Comparison of ENCODE assay signal across 27 cellular contexts in genomic region chrX:10507181-10507580, GRCh38.
DNase-seq lines count a peak whose midpoint lies in the region; ATAC-seq, FAIRE-seq and TF ChIP-seq lines count a peak whose summit lies in the region.
"Had no signal": no experiment of that assay in that cellular context is flagged by ENCODE, and none has a peak within 500 bp of the region (broad histone marks: within the 10 kb centered on the region; RNA-seq: fewer than 3 reads in every experiment).

No MANE protein-coding gene starts in this region.

- peak overlapping the region; percentile 31 for H3K9ac ChIP-seq in astrocyte (ENCODE audit: low read length)
- H3K9ac ChIP-seq: parathyroid adenoma had no signal

- DNase-seq in AG10803 (ENCODE audit: low read depth) (peak; percentile 69), HT1080 (ENCODE audit: low read depth) (peak; percentile 72), astrocyte (ENCODE audit: low read depth) (peak; percentile 73), iris pigment epithelial cell (ENCODE audit: low read depth) (peak; percentile 35), pancreas (no peak), SHP77 (lab: John Stamatoyannopoulos, UW) (no peak), sigmoid colon (no peak), globus pallidus (ENCODE audit: low spot score) (no peak)
- DNase-seq: activated B cell treated with CpG ODN at 0.5 μM for 24 hours; activated CD8-positive, alpha-beta T cell treated with anti-CD3 and anti-CD28 coated beads for 36 hours; activated gamma-delta T cell; activated naive CD8-positive, alpha-beta T cell treated with anti-CD3 and anti-CD28 coated beads, Interleukin-2, amount 50 U/mL, for 24 hours; activated T-cell treated with anti-CD3 and anti-CD28 coated beads for 4 hours; colonic mucosa; DMS 273 treated with DMSO at 0.1 percent for 48 hours; GF-D8; head of caudate nucleus; Karpas-422; left colon; NCI-H1105 treated with DMSO at 0.1 percent for 48 hours; NCI-H446 treated with DMSO at 0.1 percent for 48 hours; Peyer's patch; right lobe of liver had no signal

- ATAC-seq in pancreas = no peak
- ATAC-seq: activated CD8-positive, alpha-beta T cell treated with anti-CD3 and anti-CD28 coated beads for 36 hours; activated naive CD8-positive, alpha-beta T cell treated with anti-CD3 and anti-CD28 coated beads, Interleukin-2, amount 50 U/mL, for 24 hours; left colon; right lobe of liver had no signal

- H3K79me2 ChIP-seq in astrocyte (ENCODE audit: insufficient read depth, low read length) = no peaks in the 10 kb centered on the region
- H3K79me2 ChIP-seq: parathyroid adenoma had no signal

- peaks cover 23% of the 10 kb centered on the region for H3K4me1 Mint-ChIP-seq in astrocyte (ENCODE audit: low read depth, unreplicated experiment)
- H3K4me1 Mint-ChIP-seq: activated B cell treated with CpG ODN at 0.5 μM for 24 hours; activated naive CD8-positive, alpha-beta T cell treated with anti-CD3 and anti-CD28 coated beads, Interleukin-2, amount 50 U/mL, for 24 hours had no signal

- peaks cover 3% of the 10 kb centered on the region for H3K36me3 Mint-ChIP-seq in astrocyte (ENCODE audit: low read depth, unreplicated experiment)

- TF ChIP-seq CTCF in AG10803 (conservative IDR thresholded peaks at IDR 0.05; ENCODE audit: low read length) (no peak), astrocyte (IDR thresholded peaks at IDR 0.05; ENCODE audit: insufficient read depth, low read depth, low read length) (no peak), pancreas (IDR thresholded peaks at IDR 0.05) (no peak), sigmoid colon (IDR thresholded peaks at IDR 0.05) (no peak)

- no peaks in the 10 kb centered on the region for H3K9me3 Mint-ChIP-seq in astrocyte (ENCODE audit: unreplicated experiment)
- H3K9me3 Mint-ChIP-seq: activated B cell treated with CpG ODN at 0.5 μM for 24 hours; activated CD8-positive, alpha-beta T cell treated with anti-CD3 and anti-CD28 coated beads for 36 hours; activated naive CD8-positive, alpha-beta T cell treated with anti-CD3 and anti-CD28 coated beads, Interleukin-2, amount 50 U/mL, for 24 hours; nephron had no signal

- intact Hi-C loops in pancreas (cut with DNase I) (no loop called here), sigmoid colon (cut with DNase I) (loop anchor here (10.0 kb wide), 1 partner anchor 108 kb away; no protein-coding TSS in a partner anchor)

- no peaks in the 10 kb centered on the region for H4K20me1 ChIP-seq in astrocyte (ENCODE audit: insufficient read depth, low read length)

- H3K27ac Mint-ChIP-seq in astrocyte (ENCODE audit: unreplicated experiment) = peak overlapping the region; percentile 71
- H3K27ac Mint-ChIP-seq: activated B cell treated with CpG ODN at 0.5 μM for 24 hours; activated CD8-positive, alpha-beta T cell treated with anti-CD3 and anti-CD28 coated beads for 36 hours; activated naive CD8-positive, alpha-beta T cell treated with anti-CD3 and anti-CD28 coated beads, Interleukin-2, amount 50 U/mL, for 24 hours had no signal

- H3K27me3 ChIP-seq in astrocyte (ENCODE audit: insufficient read depth, low read length) (no peaks in the 10 kb centered on the region), pancreas (peaks cover 0 to 5% (median 0%) of the 10 kb centered on the region in 4 donors), sigmoid colon (no peaks in the 10 kb centered on the region)
- H3K27me3 ChIP-seq: colonic mucosa, Peyer's patch, right lobe of liver had no signal

- no peak overlapping the region for H3K4me3 Mint-ChIP-seq in astrocyte (ENCODE audit: unreplicated experiment)
- H3K4me3 Mint-ChIP-seq: activated B cell treated with CpG ODN at 0.5 μM for 24 hours; activated CD8-positive, alpha-beta T cell treated with anti-CD3 and anti-CD28 coated beads for 36 hours; activated naive CD8-positive, alpha-beta T cell treated with anti-CD3 and anti-CD28 coated beads, Interleukin-2, amount 50 U/mL, for 24 hours; mesothelial cell of epicardium; nephron had no signal

- peak overlapping the region; percentile 55 for H3K4me2 ChIP-seq in astrocyte (ENCODE audit: low read length)

- no peak overlapping the region for H2AFZ ChIP-seq in astrocyte (ENCODE audit: low read depth, low read length)
- H2AFZ ChIP-seq: parathyroid adenoma had no signal

- H3K9me3 ChIP-seq in astrocyte (ENCODE audit: insufficient read depth, low read depth, low read length) = no peaks in the 10 kb centered on the region
- H3K9me3 ChIP-seq in pancreas = no peaks in the 10 kb centered on the region
- H3K9me3 ChIP-seq in sigmoid colon = no peaks in the 10 kb centered on the region
- H3K9me3 ChIP-seq: colonic mucosa, Peyer's patch, right lobe of liver had no signal

- H3K36me3 ChIP-seq in astrocyte (ENCODE audit: insufficient read depth, low read length) (no peaks in the 10 kb centered on the region), pancreas (no peaks in the 10 kb centered on the region), sigmoid colon (no peaks in the 10 kb centered on the region)
- H3K36me3 ChIP-seq: colonic mucosa, Peyer's patch, right lobe of liver had no signal

- H3K27ac ChIP-seq in astrocyte (ENCODE audit: low read depth, low read length) = peak overlapping the region; percentile 53
- no peak overlapping the region for H3K27ac ChIP-seq in pancreas
- H3K27ac ChIP-seq in sigmoid colon = peak overlapping the region in 2 of 4 donors; percentile 33 to 47
- H3K27ac ChIP-seq: C4-2B, colonic mucosa, parathyroid adenoma, Peyer's patch, right lobe of liver had no signal

- peaks cover 13% of the 10 kb centered on the region for H3K4me1 ChIP-seq in astrocyte (ENCODE audit: insufficient read depth, low read length)
- no peaks in the 10 kb centered on the region for H3K4me1 ChIP-seq in pancreas
- H3K4me1 ChIP-seq in sigmoid colon = peaks cover 0 to 48% (median 19%) of the 10 kb centered on the region in 4 donors
- H3K4me1 ChIP-seq: colonic mucosa, parathyroid adenoma, Peyer's patch, right lobe of liver had no signal

- no peaks in the 10 kb centered on the region for H3K27me3 Mint-ChIP-seq in astrocyte (ENCODE audit: low read depth, unreplicated experiment)
- H3K27me3 Mint-ChIP-seq: activated CD8-positive, alpha-beta T cell treated with anti-CD3 and anti-CD28 coated beads for 36 hours; activated naive CD8-positive, alpha-beta T cell treated with anti-CD3 and anti-CD28 coated beads, Interleukin-2, amount 50 U/mL, for 24 hours had no signal

- H3K4me3 ChIP-seq in AG10803 (ENCODE audit: low read length) (no peak overlapping the region), astrocyte (ENCODE audit: insufficient read depth, low read depth, low read length) (no peak overlapping the region), pancreas (no peak overlapping the region), sigmoid colon (no peak overlapping the region)
- H3K4me3 ChIP-seq: colonic mucosa, Peyer's patch, right lobe of liver had no signal

- 52 to 61% methylated on average over 3 of the region's 3 CpGs for WGBS in pancreas, 2 donors
- WGBS in sigmoid colon, 2 donors = 12 to 49% methylated on average over 3 of the region's 3 CpGs

- no peak for TF ChIP-seq POLR2A in sigmoid colon (IDR thresholded peaks at IDR 0.05)

- FAIRE-seq in astrocyte (lab: Jason Lieb, UNC) (no peak), pancreas (lab: Jason Lieb, UNC) (no peak)

- TF ChIP-seq EP300 in sigmoid colon (IDR thresholded peaks at IDR 0.05) = no peak

Comparison
In these comparisons a context has a peak if more than half of its experiments do, and no peak if none do; other contexts are left out.
1. DNase-seq: peak in AG10803 (single experiment), HT1080 (single experiment), astrocyte (single experiment) and iris pigment epithelial cell (single experiment); none in pancreas (0 of 6), SHP77 (0 of 2), sigmoid colon (single experiment) and globus pallidus (single experiment).